Comparison of ENCODE assay signal across 8 cellular contexts in the genomic region with DNA sequence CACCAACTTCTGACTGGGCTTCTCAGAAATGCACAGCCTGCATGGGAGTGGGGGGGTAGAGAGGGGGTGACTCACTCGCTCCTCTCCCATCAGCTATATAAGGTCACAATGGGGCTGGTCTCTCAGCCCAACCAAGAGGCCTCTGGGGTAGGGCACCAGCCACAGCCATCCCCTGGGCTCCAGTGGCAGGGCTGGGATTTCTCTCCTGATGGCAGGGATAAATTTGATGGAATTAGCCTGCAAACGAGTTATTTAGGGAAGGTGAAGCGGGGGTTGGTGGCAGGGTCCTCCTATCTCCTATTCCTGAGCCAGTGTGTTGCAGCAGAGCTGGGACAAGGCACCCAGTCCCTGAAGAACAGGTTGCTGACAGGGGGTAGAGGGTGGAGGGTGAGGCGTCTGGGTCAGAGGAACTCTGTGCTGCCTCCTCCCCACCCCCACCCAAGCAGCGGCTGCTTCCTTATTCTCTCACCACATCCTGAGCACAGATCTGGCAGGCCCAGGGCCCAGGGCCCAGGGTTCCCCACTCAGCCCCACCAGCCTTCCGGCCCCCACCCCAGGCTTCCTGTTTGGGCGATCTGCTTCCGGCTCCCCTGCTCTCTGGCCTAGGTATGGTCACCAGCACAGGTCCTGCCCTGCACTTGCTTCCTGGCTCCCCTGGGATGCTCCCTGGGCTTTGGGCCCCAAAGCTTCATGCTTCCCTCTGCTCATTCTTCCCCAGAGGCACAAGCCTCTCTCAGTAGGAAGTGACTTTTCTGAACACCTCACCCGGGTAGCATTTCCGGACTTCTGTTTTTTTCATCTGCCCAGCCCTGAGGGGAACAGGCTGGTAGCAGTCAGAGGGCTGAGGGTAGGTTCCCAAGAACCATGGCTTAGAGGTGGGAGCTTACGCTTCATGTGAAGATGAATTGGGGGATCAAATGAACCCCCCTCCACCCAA. TPM values are rescaled to one million over a fixed set of nuclear protein-coding genes. Genes with fewer than 3 reads are reported as not detected.
DNase-seq lines count a peak whose midpoint lies in the region; ATAC-seq and TF ChIP-seq lines count a peak whose summit lies in the region.

No MANE protein-coding gene starts in this region.

- peaks cover 37% of the 10 kb centered on the region for H3K36me3 Mint-ChIP-seq in T-helper 17 cell (ENCODE audit: low read depth)

- no peaks in the 10 kb centered on the region for H3K27me3 ChIP-seq in A673 (replicated peaks; ENCODE audit: insufficient read depth, low read depth, low read length, poor library complexity)
- no peaks in the 10 kb centered on the region for H3K27me3 ChIP-seq in hepatocyte

- peaks cover 58% of the 10 kb centered on the region for H3K79me2 ChIP-seq in hepatocyte

- POLR2A ChIA-PET in A673 (lab: Charles Lee; ENCODE audit: low non-redundant PET), result no interaction called here

- DNase-seq in A673 (ENCODE audit: low spot score) (peak; percentile 75), GM19238 (ENCODE audit: insufficient read length, low spot score) (peak; percentile 77), T-helper 17 cell (peak; percentile 73 to 82 (median 77)), amniotic stem cell (lab: John Stamatoyannopoulos, UW) (peak; percentile 86), hepatocyte (ENCODE audit: low spot score) (peak; percentile 76), sciatic nerve (ENCODE audit: low spot score) (peak; percentile 85), NCI-H2171 treated with DMSO at 0.1 percent for 48 hours (lab: John Stamatoyannopoulos, UW) (no peak)

- H3K4me1 ChIP-seq in A673 (ENCODE audit: insufficient read depth, low read length, poor library complexity, severe bottlenecking) (peaks cover 42% of the 10 kb centered on the region), hepatocyte (ENCODE audit: insufficient read depth) (peaks cover 38% of the 10 kb centered on the region)

- peak overlapping the region; percentile 93 for H3K4me2 ChIP-seq in hepatocyte

- intact Hi-C loops in A673 (cut with micrococcal nuclease; ENCODE audit: unreplicated experiment) (no loop called here), sciatic nerve (cut with DNase I) (no loop called here)

- H3K27ac ChIP-seq in A673 (ENCODE audit: low read depth, low read length, poor library complexity, severe bottlenecking), result peak overlapping the region; percentile 80
- peak overlapping the region; percentile 89 for H3K27ac ChIP-seq in hepatocyte

- no peak overlapping the region for H2AFZ ChIP-seq in hepatocyte

- ATAC-seq in HG03469 (IDR thresholded peaks at IDR 0.05; ENCODE audit: unreplicated experiment) (peak; percentile 34), T-helper 17 cell (peak; percentile 77), sciatic nerve (peak; percentile 38)

- CTCF ChIA-PET in A673 (lab: Charles Lee), result interaction anchor here (1.1 to 1.7 kb wide), 2 partner anchors 48 to 49 kb away, joined by 5 read pairs; no protein-coding TSS in a partner anchor

- no peaks in the 10 kb centered on the region for H3K9me2 ChIP-seq in hepatocyte (replicated peaks; ENCODE audit: insufficient read depth)

- peaks cover 7% of the 10 kb centered on the region for H3K36me3 ChIP-seq in A673 (ENCODE audit: insufficient read depth, low read length, poor library complexity, severe bottlenecking)
- H3K36me3 ChIP-seq in hepatocyte (replicated peaks; ENCODE audit: insufficient read depth, low read depth), result no peaks in the 10 kb centered on the region

- H3K4me1 Mint-ChIP-seq in T-helper 17 cell, result peaks cover 45% of the 10 kb centered on the region

- no peaks in the 10 kb centered on the region for H3K9me3 ChIP-seq in A673 (ENCODE audit: low read depth, low read length, poor library complexity, severe bottlenecking)
- no peaks in the 10 kb centered on the region for H3K9me3 ChIP-seq in T-helper 17 cell (ENCODE audit: control insufficient read depth, low read length, poor library complexity, severe bottlenecking)
- no peaks in the 10 kb centered on the region for H3K9me3 ChIP-seq in hepatocyte (ENCODE audit: low read depth)

- 42% methylated on average over 11 of the region's 11 CpGs for WGBS in hepatocyte (ENCODE audit: low lambda C conversion rate, missing lambda C conversion rate)

- H3K27me3 Mint-ChIP-seq in T-helper 17 cell, result no peaks in the 10 kb centered on the region

- peaks cover 4% of the 10 kb centered on the region for H4K20me1 ChIP-seq in hepatocyte (ENCODE audit: insufficient read depth, poor library complexity, severe bottlenecking)

- BruUV-seq in A673 (replicated peaks; lab: Mats Ljungman, UMichigan), result no TSS peak

- H3K27ac Mint-ChIP-seq in T-helper 17 cell, result peak overlapping the region; percentile 97

- H3K4me3 ChIP-seq in A673 (ENCODE audit: low read depth, low read length, poor library complexity, severe bottlenecking), result peak overlapping the region; percentile 88
- H3K4me3 ChIP-seq in hepatocyte, result no peak overlapping the region

- no peak for TF ChIP-seq CTCF in A673 (conservative IDR thresholded peaks at IDR 0.05; ENCODE audit: low read depth, low read length)
- TF ChIP-seq CTCF in hepatocyte (IDR thresholded peaks at IDR 0.05; ENCODE audit: poor library complexity), result no peak

- H3K4me3 Mint-ChIP-seq in T-helper 17 cell, result peak overlapping the region; percentile 100

RNA-seq across cellular contexts. Expression of a gene that starts 4.0 kb away (rescaled TPM):
- total RNA-seq in A673 (2021), result 49.3 and 50.3 TPM in 2 replicates
- total RNA-seq in T-helper 17 cell, result 100 to 1,000 TPM in 1 of 2 donors, 10 to 100 TPM in 1; 99.5 to 117 TPM
- total RNA-seq in hepatocyte, result 12.0 and 13.2 TPM in 2 replicates
- polyA plus RNA-seq in hepatocyte, result 11.3 and 11.7 TPM in 2 replicates
- total RNA-seq in sciatic nerve, result 93.0 TPM

RNA-seq across cellular contexts. Expression of a gene that starts 8.3 kb away (rescaled TPM):
- total RNA-seq in A673 (2021) (49.8 and 54.4 TPM in 2 replicates), T-helper 17 cell (1 to 10 TPM; 4.7 to 5.6 TPM), hepatocyte (7.2 and 7.8 TPM in 2 replicates), sciatic nerve (11.0 TPM)
- 17.2 and 21.0 TPM in 2 replicates for polyA plus RNA-seq in hepatocyte

RNA-seq across cellular contexts. Expression of a gene that starts 9.6 kb away (rescaled TPM):
- 44.7 and 46.4 TPM in 2 replicates for total RNA-seq in A673 (2021)
- total RNA-seq in T-helper 17 cell, result 10 to 100 TPM; 23.5 to 25.6 TPM
- 18.2 and 19.4 TPM in 2 replicates for total RNA-seq in hepatocyte
- polyA plus RNA-seq in hepatocyte, result 28.4 and 31.4 TPM in 2 replicates
- total RNA-seq in sciatic nerve, result 25.2 TPM

RNA-seq across cellular contexts. Expression of a gene that starts 34.6 kb away (rescaled TPM):
- total RNA-seq in A673 (2021) (52.9 and 53.4 TPM in 2 replicates), T-helper 17 cell (10 to 100 TPM; 37.4 to 46.5 TPM), hepatocyte (3.3 and 8.7 TPM in 2 replicates), sciatic nerve (43.2 TPM)
- polyA plus RNA-seq in hepatocyte, result 9.8 and 9.9 TPM in 2 replicates

RNA-seq across cellular contexts. Expression of a gene that starts 35.5 kb away (rescaled TPM):
- 25.0 and 35.9 TPM in 2 replicates for total RNA-seq in A673 (2021)
- 10 to 100 TPM; 32.6 to 37.0 TPM for total RNA-seq in T-helper 17 cell
- total RNA-seq in hepatocyte, result 8.7 and 21.3 TPM in 2 replicates
- 16.9 and 28.0 TPM in 2 replicates for polyA plus RNA-seq in hepatocyte
- 17.0 TPM for total RNA-seq in sciatic nerve
